ENCODE assay signal across 25 cellular contexts in the genomic region with DNA sequence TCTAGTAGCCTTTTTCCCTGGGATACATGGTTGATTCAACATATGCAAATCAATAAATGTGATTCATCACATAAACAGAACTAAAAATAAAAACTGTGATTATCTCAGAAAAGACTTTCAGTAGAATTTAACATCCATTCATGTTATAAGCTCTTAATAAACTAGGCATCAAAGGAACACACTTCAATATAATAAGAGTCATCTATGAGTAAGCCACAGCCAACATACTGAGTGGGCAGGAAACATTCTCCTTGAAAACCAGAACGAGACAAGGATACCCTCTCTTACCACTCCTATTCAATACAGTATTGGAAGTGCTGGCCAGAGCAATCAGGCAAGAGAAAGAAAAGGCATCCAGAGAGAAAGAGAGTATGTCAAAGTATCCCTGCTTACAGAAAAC.
"Had no signal": no experiment of that assay in that cellular context is flagged by ENCODE, and none has a peak within 500 bp of the region (broad histone marks: within the 10 kb centered on the region; RNA-seq: fewer than 3 reads in every experiment).

No MANE protein-coding gene starts in this region.

- H3K36me3 ChIP-seq: brain microvascular endothelial cell, Peyer's patch had no signal

- H3K4me3 ChIP-seq: Peyer's patch had no signal

- H3K4me1 ChIP-seq: Peyer's patch had no signal

- H3K9me3 ChIP-seq: Peyer's patch had no signal

- DNase-seq: activated B cell treated with CpG ODN at 0.5 μM for 24 hours; activated CD4-positive, alpha-beta memory T cell treated with anti-CD3 and anti-CD28 coated beads for 36 hours; activated CD4-positive, alpha-beta T cell treated with anti-CD3 and anti-CD28 coated beads, Interleukin-2, amount 10 ng/mL, durations not matched to agents 7 days and 5 days; activated CD8-positive, alpha-beta memory T cell treated with anti-CD3 and anti-CD28 coated beads for 24 hours; activated effector memory CD4-positive, alpha-beta T cell treated with anti-CD3 and anti-CD28 coated beads, Interleukin-2, amount 50 U/mL, for 16 hours; activated naive CD4-positive, alpha-beta T cell treated with anti-CD3 and anti-CD28 coated beads for 36 hours; activated T-cell treated with anti-CD3 and anti-CD28 coated beads, Interleukin-2, amount 50 U/mL, for 4 hours; amygdala; brain microvascular endothelial cell; cerebellar nuclear complex; Kasumi-1; NCI-H1048; NCI-H1417; NCI-H1930; NCI-H2107; NCI-H2171 treated with DMSO at 0.1 percent for 48 hours; NCI-H226; NCI-H510A; NCI-H526 treated with DMSO at 0.1 percent for 48 hours; NCI-H82; OCI-M1; Peyer's patch; SIG-M5; T-helper 17 cell; T-helper 9 cell had no signal

- H3K27me3 ChIP-seq: brain microvascular endothelial cell, Peyer's patch had no signal

- ATAC-seq: activated T-cell treated with anti-CD3 and anti-CD28 coated beads, Interleukin-2, amount 50 U/mL, for 4 hours; T-helper 17 cell had no signal

- H3K27ac ChIP-seq: brain microvascular endothelial cell, Peyer's patch had no signal
